Comparison of ENCODE assay signal across 9 cellular contexts in the genomic region with DNA sequence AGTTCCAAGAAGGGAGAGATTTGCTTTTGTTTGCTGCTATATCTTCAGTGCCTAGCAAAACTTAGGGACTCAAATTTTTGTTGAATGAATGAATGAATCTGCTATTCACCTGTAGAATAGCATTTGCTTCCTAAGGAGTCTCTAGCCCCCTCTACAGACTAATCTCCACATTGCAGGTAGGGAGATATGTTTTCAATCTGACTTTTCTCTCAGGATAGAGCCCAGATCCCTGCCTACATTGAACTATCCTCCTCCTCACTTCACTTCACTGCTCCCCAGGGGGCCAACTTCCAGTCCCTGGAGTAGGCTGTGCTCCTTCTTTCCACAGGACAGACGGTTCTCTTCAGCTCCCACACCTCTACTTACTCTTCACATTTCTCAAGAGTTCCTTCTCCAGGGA.
DNase-seq lines count a peak whose midpoint lies in the region; ATAC-seq and TF ChIP-seq lines count a peak whose summit lies in the region.
"Had no signal": no experiment of that assay in that cellular context is flagged by ENCODE, and none has a peak within 500 bp of the region (broad histone marks: within the 10 kb centered on the region; RNA-seq: fewer than 3 reads in every experiment).

No MANE protein-coding gene starts in this region.

- peak; percentile 50 for ATAC-seq in HG03354 (IDR thresholded peaks at IDR 0.05; ENCODE audit: poor library complexity, severe bottlenecking, unreplicated experiment)
- no peak for ATAC-seq in GM18505 (IDR thresholded peaks at IDR 0.05; ENCODE audit: unreplicated experiment)

- H3K4me1 ChIP-seq in mesendoderm (ENCODE audit: control insufficient read depth, low read depth, low read length): no peaks in the 10 kb centered on the region

- no peak overlapping the region for H4K8ac ChIP-seq in mesendoderm (ENCODE audit: low read depth, low read length)

- no peak overlapping the region for H2AK5ac ChIP-seq in mesendoderm (ENCODE audit: low read length)

- no peak overlapping the region for H2BK5ac ChIP-seq in mesendoderm (ENCODE audit: low read length)

- H3K36me3 ChIP-seq in mesendoderm (ENCODE audit: control insufficient read depth, insufficient read depth, low read length): no peaks in the 10 kb centered on the region

- H4K5ac ChIP-seq in mesendoderm (ENCODE audit: low read length): no peak overlapping the region

- peak; percentile 12 for DNase-seq in GM10266 (ENCODE audit: extremely low spot score)
- peak; percentile 24 for DNase-seq in astrocyte of the hippocampus (ENCODE audit: low read depth, low spot score)
- DNase-seq in mesendoderm: peak; percentile 68
- DNase-seq in activated CD8-positive, alpha-beta memory T cell treated with anti-CD3 and anti-CD28 coated beads, Interleukin-2, amount 50 U/mL, for 4 hours: no peak
- no peak for DNase-seq in epidermal melanocyte (ENCODE audit: insufficient read length, low spot score)
- no peak for DNase-seq in T-helper 1 cell
- DNase-seq: KBM-7 had no signal

- H3K27me3 ChIP-seq in mesendoderm (ENCODE audit: insufficient read depth, low read length, poor library complexity): no peaks in the 10 kb centered on the region

- H3K9ac ChIP-seq in mesendoderm (ENCODE audit: low read length): no peak overlapping the region

- no peaks in the 10 kb centered on the region for H3K79me2 ChIP-seq in mesendoderm (ENCODE audit: control insufficient read depth, insufficient read depth, low read length)

- H3K18ac ChIP-seq in mesendoderm (ENCODE audit: low read length): no peak overlapping the region

- no peak for TF ChIP-seq POLR2A in GM18505 (IDR thresholded peaks at IDR 0.05; ENCODE audit: borderline replicate concordance, extremely low read depth, insufficient read depth, insufficient read length)

- no peaks in the 10 kb centered on the region for H3K79me1 ChIP-seq in mesendoderm (ENCODE audit: low read length)

- H3K4me3 ChIP-seq in mesendoderm (ENCODE audit: low read length): no peak overlapping the region

- H3K27ac ChIP-seq in mesendoderm (ENCODE audit: low read depth, low read length): no peak overlapping the region

- H3K4me2 ChIP-seq in mesendoderm (ENCODE audit: low read length): no peak overlapping the region

- no peak overlapping the region for H3K56ac ChIP-seq in mesendoderm (ENCODE audit: low read length)

- no peak overlapping the region for H3K23ac ChIP-seq in mesendoderm (ENCODE audit: low read length)

- no peak overlapping the region for H2BK15ac ChIP-seq in mesendoderm (replicated peaks; ENCODE audit: low read depth)

- H3K4ac ChIP-seq in mesendoderm (ENCODE audit: low read depth, low read length): no peak overlapping the region

- no CpG with 5 or more reads among the region's 1 CpG for WGBS in mesendoderm (ENCODE audit: extremely low coverage, insufficient coverage, low lambda C conversion rate)

- no peak overlapping the region for H2BK120ac ChIP-seq in mesendoderm (ENCODE audit: low read depth, low read length)

- peak; percentile 32 for TF ChIP-seq CTCF in GM10266 (IDR thresholded peaks at IDR 0.05; ENCODE audit: control insufficient read depth, insufficient read depth, low read depth, missing control alignments)

Comparison
In these comparisons a context has a peak if more than half of its experiments do, and no peak if none do; other contexts are left out.
1. DNase-seq: peak in GM10266 (single experiment), astrocyte of the hippocampus (single experiment) and mesendoderm (single experiment); none in activated CD8-positive, alpha-beta memory T cell treated with anti-CD3 and anti-CD28 coated beads, Interleukin-2, amount 50 U/mL, for 4 hours (single experiment), epidermal melanocyte (single experiment) and T-helper 1 cell (0 of 5).